In genomic region chr15:71784719-71785118, GRCh38 we compare ENCODE assay signal across 10 cellular contexts. TPM values are rescaled to one million over a fixed set of nuclear protein-coding genes. Genes with fewer than 3 reads are reported as not detected.
A peak's percentile ranks its signal among the peaks of the same experiment; 100 is the strongest.
DNase-seq lines count a peak whose midpoint lies in the region; ATAC-seq, FAIRE-seq and TF ChIP-seq lines count a peak whose summit lies in the region.
"Had no signal": no experiment of that assay in that cellular context is flagged by ENCODE, and none has a peak within 500 bp of the region (broad histone marks: within the 10 kb centered on the region; RNA-seq: fewer than 3 reads in every experiment).

No MANE protein-coding gene starts in this region.

- intact Hi-C loops in CD14-positive monocyte (cut with micrococcal nuclease) = loop anchor here in 1 of 2 donors (5.0 kb wide), 1 partner anchor 373 kb away; no protein-coding TSS in a partner anchor

- no peaks in the 10 kb centered on the region for H3K36me3 Mint-ChIP-seq in CD14-positive monocyte
- no peaks in the 10 kb centered on the region for H3K36me3 Mint-ChIP-seq in activated T-helper 17 cell treated with anti-CD3 and anti-CD28 coated beads, Interleukin-2, amount 50 U/mL, for 72 hours (ENCODE audit: low read depth)

- H3K79me2 ChIP-seq in keratinocyte (ENCODE audit: control insufficient read depth, insufficient read depth, low read length) = no peaks in the 10 kb centered on the region

- H3K9me3 ChIP-seq in keratinocyte (ENCODE audit: control insufficient read depth, low read depth, low read length) = no peaks in the 10 kb centered on the region
- H3K9me3 ChIP-seq: spleen had no signal

- H3K4me1 Mint-ChIP-seq in CD14-positive monocyte = peaks cover 8% of the 10 kb centered on the region
- H3K4me1 Mint-ChIP-seq in activated T-helper 17 cell treated with anti-CD3 and anti-CD28 coated beads, Interleukin-2, amount 50 U/mL, for 72 hours = peaks cover 16% of the 10 kb centered on the region

- H3K27ac ChIP-seq in keratinocyte (ENCODE audit: control insufficient read depth, insufficient read depth, low read length) = no peak overlapping the region
- H3K27ac ChIP-seq: spleen had no signal

- TF ChIP-seq CTCF in CD14-positive monocyte (IDR thresholded peaks at IDR 0.05) (peak; percentile 44), GM20000 (IDR thresholded peaks at IDR 0.05; ENCODE audit: extremely low read depth, missing control alignments) (peak; percentile 9), keratinocyte (optimal IDR thresholded peaks at IDR 0.05 in 1 of 3, IDR thresholded peaks at IDR 0.05 in 1 of 3, conservative IDR thresholded peaks at IDR 0.05 in 1 of 3; ENCODE audit: extremely low read depth in 1 of 3, insufficient read depth in 2 of 3, low read length in 3 of 3) (peak; percentile 35 to 52 (median 50))

- no peaks in the 10 kb centered on the region for H3K9me3 Mint-ChIP-seq in CD14-positive monocyte
- no peaks in the 10 kb centered on the region for H3K9me3 Mint-ChIP-seq in activated T-helper 17 cell treated with anti-CD3 and anti-CD28 coated beads, Interleukin-2, amount 50 U/mL, for 72 hours

- FAIRE-seq in keratinocyte (lab: Jason Lieb, UNC) = no peak

- H3K4me1 ChIP-seq in keratinocyte (ENCODE audit: control insufficient read depth, extremely low read depth, insufficient read depth, low read length) = no peaks in the 10 kb centered on the region

- dilution Hi-C loops in keratinocyte (cut with MboI; ENCODE audit: extremely low pct_ligation_motif_present, low sequenced_read_pairs) = no loop called here

- ATAC-seq in activated T-helper 17 cell treated with anti-CD3 and anti-CD28 coated beads, Interleukin-2, amount 50 U/mL, for 72 hours (replicated peaks) = no peak
- no peak for ATAC-seq in GM18520 (IDR thresholded peaks at IDR 0.05; ENCODE audit: unreplicated experiment)

- H3K4me2 ChIP-seq in keratinocyte (ENCODE audit: control insufficient read depth, extremely low read depth, insufficient read depth, low read depth, low read length) = no peak overlapping the region

- no peaks in the 10 kb centered on the region for H4K20me1 ChIP-seq in keratinocyte (ENCODE audit: control insufficient read depth, extremely low read depth, insufficient read depth, low read length)

- no peaks in the 10 kb centered on the region for H3K36me3 ChIP-seq in keratinocyte (ENCODE audit: control insufficient read depth in 2 of 2, extremely low read depth in 1 of 2, insufficient read depth in 2 of 2, low read length in 2 of 2)
- H3K36me3 ChIP-seq: spleen had no signal

- no peaks in the 10 kb centered on the region for H3K27me3 ChIP-seq in keratinocyte (ENCODE audit: control insufficient read depth, extremely low read depth, insufficient read depth, low read length)

- no peak overlapping the region for H3K9ac ChIP-seq in keratinocyte (ENCODE audit: control insufficient read depth, extremely low read depth, insufficient read depth, low read length)

- H3K9me1 ChIP-seq in keratinocyte (ENCODE audit: control insufficient read depth, extremely low read depth, insufficient read depth, low read length) = no peaks in the 10 kb centered on the region

- no peak overlapping the region for H3K4me3 Mint-ChIP-seq in CD14-positive monocyte
- no peak overlapping the region for H3K4me3 Mint-ChIP-seq in activated T-helper 17 cell treated with anti-CD3 and anti-CD28 coated beads, Interleukin-2, amount 50 U/mL, for 72 hours

- peaks cover 2 to 6% (median 3%) of the 10 kb centered on the region in 3 donors for H3K27me3 Mint-ChIP-seq in CD14-positive monocyte (ENCODE audit: low read depth in 3 of 3)
- peaks cover 23% of the 10 kb centered on the region for H3K27me3 Mint-ChIP-seq in activated T-helper 17 cell treated with anti-CD3 and anti-CD28 coated beads, Interleukin-2, amount 50 U/mL, for 72 hours

- H3K4me3 ChIP-seq in keratinocyte (ENCODE audit: control insufficient read depth in 2 of 3, extremely low read depth in 1 of 3, insufficient read depth in 2 of 3, low read depth in 1 of 3, low read length in 3 of 3) = no peak overlapping the region
- H3K4me3 ChIP-seq: spleen had no signal

- H3K27ac Mint-ChIP-seq in CD14-positive monocyte = no peak overlapping the region
- H3K27ac Mint-ChIP-seq in activated T-helper 17 cell treated with anti-CD3 and anti-CD28 coated beads, Interleukin-2, amount 50 U/mL, for 72 hours = peak overlapping the region; percentile 25

- H2AFZ ChIP-seq in keratinocyte (ENCODE audit: control insufficient read depth, low read length) = no peak overlapping the region

- no peak for DNase-seq in CD14-positive monocyte (ENCODE audit: low spot score)
- no peak for DNase-seq in GM20000 (ENCODE audit: low spot score)
- DNase-seq in keratinocyte (ENCODE audit: low read depth, low spot score) = no peak
- DNase-seq in T-helper 9 cell = no peak
- DNase-seq in NCI-H187 (lab: John Stamatoyannopoulos, UW) = no peak
- DNase-seq in NCI-H2107 treated with DMSO at 0.1 percent for 48 hours (lab: John Stamatoyannopoulos, UW; ENCODE audit: unreplicated experiment) = no peak
- DNase-seq: NCI-H510A, spleen had no signal

RNA-seq across cellular contexts. Expression of gene NR2E3, which starts 25.6 kb away (rescaled TPM):
- polyA plus RNA-seq in CD14-positive monocyte = not detected
- not detected for total RNA-seq in activated T-helper 17 cell treated with anti-CD3 and anti-CD28 coated beads, Interleukin-2, amount 50 U/mL, for 72 hours
- polyA plus RNA-seq in keratinocyte = 0.18 to 0.46 TPM (median 0.18 TPM) in 3 replicates
- not detected for polyA plus RNA-seq in keratinocyte (2011; ENCODE audit: low read depth)
- 0.04 TPM in 1 of 2 replicates, not detected in the other for polyA plus RNA-seq in keratinocyte (2011; cell fraction: cytosol; rRNA removed)
- polyA plus RNA-seq in keratinocyte (2011; cell fraction: nucleus; rRNA removed) = 1.3 and 1.9 TPM in 2 replicates
- 0.17 and 0.23 TPM in 2 replicates for polyA plus RNA-seq in keratinocyte (2012; ENCODE audit: low replicate concordance)
- polyA minus RNA-seq in keratinocyte = 0.26 to 0.54 TPM in 2 of 3 replicates, not detected in the other
- polyA minus RNA-seq in keratinocyte (2011; cell fraction: cytosol; rRNA and poly(A)+ RNA removed) = not detected
- 1.5 and 6.1 TPM in 2 replicates for polyA minus RNA-seq in keratinocyte (2011; cell fraction: nucleus; rRNA and poly(A)+ RNA removed)
